ENCODE assay signal across 10 cellular contexts in the genomic region with DNA sequence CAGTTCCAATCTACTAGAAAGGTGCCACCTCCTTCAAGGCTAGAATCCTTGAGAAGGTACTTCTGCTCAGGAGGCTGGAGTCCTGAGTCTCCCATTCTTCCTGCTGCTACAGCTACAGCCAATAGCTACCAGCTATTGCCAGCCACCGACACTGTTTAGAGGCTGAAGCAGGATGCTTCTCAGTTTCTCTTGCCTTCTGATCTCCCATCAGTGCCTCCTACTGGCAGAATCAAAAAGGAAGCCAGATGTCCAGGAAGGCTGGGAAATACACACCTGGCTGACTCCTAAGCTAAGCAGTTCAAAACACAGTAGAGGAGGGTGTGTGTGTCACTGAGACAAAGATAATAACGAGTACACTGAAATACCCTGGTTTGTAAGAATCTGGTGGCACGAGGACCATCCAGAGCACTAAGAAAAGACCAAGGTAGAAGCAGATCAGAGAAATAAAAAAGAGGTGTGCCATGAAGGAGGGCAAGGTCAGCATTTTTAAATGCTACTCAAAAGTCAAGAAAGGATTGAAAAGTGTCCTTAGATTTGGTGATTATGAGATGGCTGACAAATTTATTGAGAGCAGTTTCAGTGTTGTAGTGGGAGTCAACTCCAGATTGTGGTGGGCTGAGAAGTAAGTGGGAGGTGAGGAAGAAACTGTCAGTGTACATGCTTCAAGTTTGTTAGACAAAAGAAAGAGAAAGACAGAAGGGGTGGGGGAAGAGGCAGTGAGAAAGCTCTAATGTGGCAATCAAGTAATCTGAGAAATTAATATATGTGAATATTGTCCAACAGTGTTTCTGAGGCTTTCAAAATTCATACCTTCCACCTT. TPM values are rescaled to one million over a fixed set of nuclear protein-coding genes. Genes with fewer than 3 reads are reported as not detected.
DNase-seq lines count a peak whose midpoint lies in the region; ATAC-seq and TF ChIP-seq lines count a peak whose summit lies in the region.
"Had no signal": no experiment of that assay in that cellular context is flagged by ENCODE, and none has a peak within 500 bp of the region (broad histone marks: within the 10 kb centered on the region; RNA-seq: fewer than 3 reads in every experiment).

No MANE protein-coding gene starts in this region.

- peak overlapping the region; percentile 60 for H3K27ac Mint-ChIP-seq in activated naive CD4-positive, alpha-beta T cell treated with anti-CD3 and anti-CD28 coated beads, Interleukin-2, amount 50 U/mL, for 24 hours

- no peaks in the 10 kb centered on the region for H3K9me3 Mint-ChIP-seq in activated naive CD4-positive, alpha-beta T cell treated with anti-CD3 and anti-CD28 coated beads, Interleukin-2, amount 50 U/mL, for 24 hours

- H3K27me3 ChIP-seq in PC-9 (ENCODE audit: insufficient read depth, low read depth) (no peaks in the 10 kb centered on the region), fibroblast of lung (ENCODE audit: control insufficient read depth, insufficient read depth, low read length) (no peaks in the 10 kb centered on the region), thyroid gland (no peaks in the 10 kb centered on the region), dorsolateral prefrontal cortex (no peaks in the 10 kb centered on the region)
- H3K27me3 ChIP-seq: gastroesophageal sphincter had no signal

- H3K4me3 ChIP-seq in PC-9 (no peak overlapping the region), fibroblast of lung (replicated peaks in 1 of 4; ENCODE audit: control extremely low read depth in 1 of 4, insufficient read depth in 1 of 4, low read depth in 3 of 4, low read length in 4 of 4) (no peak overlapping the region), thyroid gland (replicated peaks in 1 of 3) (no peak overlapping the region), dorsolateral prefrontal cortex (no peak overlapping the region)
- H3K4me3 ChIP-seq: gastroesophageal sphincter, SK-N-MC had no signal

- WGBS in thyroid gland, 2 donors: 25 to 29% methylated on average over 3 of the region's 3 CpGs

- H3K9me3 ChIP-seq in PC-9 (ENCODE audit: insufficient read depth, low read depth) (no peaks in the 10 kb centered on the region), fibroblast of lung (ENCODE audit: control insufficient read depth, insufficient read depth, low read depth, low read length) (no peaks in the 10 kb centered on the region), thyroid gland (no peaks in the 10 kb centered on the region)
- H3K9me3 ChIP-seq: gastroesophageal sphincter had no signal

- intact Hi-C loops in PC-9 (cut with micrococcal nuclease; ENCODE audit: unreplicated experiment): no loop called here
- intact Hi-C loops in thyroid gland (cut with DNase I): no loop called here
- intact Hi-C loops in dorsolateral prefrontal cortex (cut with DNase I): loop anchor here in 1 of 2 donors (5.0 kb wide), 1 partner anchor 68 kb away; no protein-coding TSS in a partner anchor

- peak; percentile 33; the same call in 1 of the 2 replicates for TF ChIP-seq CTCF in PC-9 (conservative IDR thresholded peaks at IDR 0.05)
- TF ChIP-seq CTCF in fibroblast of lung (conservative IDR thresholded peaks at IDR 0.05 in 1 of 2, IDR thresholded peaks at IDR 0.05 in 1 of 2; ENCODE audit: low read depth in 1 of 2, low read length in 2 of 2): peak; percentile 30 to 43
- TF ChIP-seq CTCF in thyroid gland (IDR thresholded peaks at IDR 0.05): peak in 4 of 6 experiments; percentile 6 to 40 (median 20)
- peak in 5 of 56 donors; percentile 10 to 44 (median 18) for TF ChIP-seq CTCF in dorsolateral prefrontal cortex (IDR thresholded peaks at IDR 0.05 in 54 of 56, conservative IDR thresholded peaks at IDR 0.05 in 2 of 56; ENCODE audit: low read depth in 1 of 56, partially characterized antibody in 56 of 56)

- H4K20me1 ChIP-seq in PC-9 (ENCODE audit: insufficient read depth): no peaks in the 10 kb centered on the region
- no peaks in the 10 kb centered on the region for H4K20me1 ChIP-seq in fibroblast of lung (ENCODE audit: control insufficient read depth, extremely low read depth, insufficient read depth, low read length)

- no peak overlapping the region for H3K27ac ChIP-seq in PC-9
- H3K27ac ChIP-seq in fibroblast of lung (ENCODE audit: insufficient read depth, low read length): no peak overlapping the region
- H3K27ac ChIP-seq in thyroid gland: no peak overlapping the region
- no peak overlapping the region for H3K27ac ChIP-seq in dorsolateral prefrontal cortex
- H3K27ac ChIP-seq: gastroesophageal sphincter, SK-N-MC had no signal

- no peak for TF ChIP-seq POLR2A in thyroid gland (IDR thresholded peaks at IDR 0.05)

- peaks cover 4% of the 10 kb centered on the region for H3K4me1 ChIP-seq in PC-9 (replicated peaks; ENCODE audit: insufficient read depth)
- no peaks in the 10 kb centered on the region for H3K4me1 ChIP-seq in fibroblast of lung (ENCODE audit: control insufficient read depth, extremely low read depth, insufficient read depth, low read length)
- H3K4me1 ChIP-seq in thyroid gland: peaks cover 3 to 9% of the 10 kb centered on the region in 2 donors

- no peaks in the 10 kb centered on the region for H3K27me3 Mint-ChIP-seq in activated naive CD4-positive, alpha-beta T cell treated with anti-CD3 and anti-CD28 coated beads, Interleukin-2, amount 50 U/mL, for 24 hours

- POLR2A ChIA-PET in PC-9 (lab: Charles Lee; ENCODE audit: unreplicated experiment): interaction anchor here (0.5 to 0.6 kb wide), 2 partner anchors 60 to 713 kb away, joined by 4 to 10 read pairs; no protein-coding TSS in a partner anchor

- DNase-seq in activated naive CD4-positive, alpha-beta T cell treated with anti-CD3 and anti-CD28 coated beads, Interleukin-2, amount 50 U/mL, for 16 hours: no peak
- no peak for DNase-seq in PC-9
- DNase-seq in fibroblast of lung (ENCODE audit: low read depth in 2 of 2): no peak
- DNase-seq in thyroid gland: peak in 1 of 2 donors; percentile 27
- DNase-seq in kidney glomerular epithelial cell (lab: John Stamatoyannopoulos, UW): no peak
- no peak for DNase-seq in dorsolateral prefrontal cortex

- H3K4me2 ChIP-seq in PC-9 (no peak overlapping the region), fibroblast of lung (ENCODE audit: extremely low read depth, insufficient read depth, low read length) (no peak overlapping the region)

- H3K9ac ChIP-seq in fibroblast of lung (ENCODE audit: insufficient read depth, low read length): no peak overlapping the region

- H3K79me2 ChIP-seq in PC-9 (ENCODE audit: low read depth) (no peaks in the 10 kb centered on the region), fibroblast of lung (ENCODE audit: control insufficient read depth, insufficient read depth, low read length) (no peaks in the 10 kb centered on the region)

- CTCF ChIA-PET in PC-9 (lab: Charles Lee): interaction anchor here (0.6 to 1.2 kb wide), 4 partner anchors 22 to 88 kb away, joined by 3 to 5 read pairs (median 4); no protein-coding TSS in a partner anchor

- no peaks in the 10 kb centered on the region for H3K36me3 Mint-ChIP-seq in activated naive CD4-positive, alpha-beta T cell treated with anti-CD3 and anti-CD28 coated beads, Interleukin-2, amount 50 U/mL, for 24 hours

- H3K9me2 ChIP-seq in PC-9 (ENCODE audit: insufficient read depth): no peaks in the 10 kb centered on the region

- H3F3A ChIP-seq in PC-9 (ENCODE audit: insufficient read depth, low read depth): 0 out of 2 replicates have a peak, but pooled peaks cover 3% of the 10 kb centered on the region

- no TSS peak for BruUV-seq in PC-9 (replicated peaks; lab: Mats Ljungman, UMichigan)

- peak overlapping the region; percentile 12 for H3K4me3 Mint-ChIP-seq in activated naive CD4-positive, alpha-beta T cell treated with anti-CD3 and anti-CD28 coated beads, Interleukin-2, amount 50 U/mL, for 24 hours

- no peaks in the 10 kb centered on the region for H3K36me3 ChIP-seq in PC-9 (ENCODE audit: low read depth)
- H3K36me3 ChIP-seq in fibroblast of lung (ENCODE audit: control insufficient read depth, insufficient read depth, low read length): no peaks in the 10 kb centered on the region
- no peaks in the 10 kb centered on the region for H3K36me3 ChIP-seq in thyroid gland
- H3K36me3 ChIP-seq: gastroesophageal sphincter had no signal

- H2AFZ ChIP-seq in PC-9 (no peak overlapping the region), fibroblast of lung (ENCODE audit: low read length) (no peak overlapping the region)

- no peak for ATAC-seq in HG03378 (IDR thresholded peaks at IDR 0.05; ENCODE audit: unreplicated experiment)
- ATAC-seq: gastroesophageal sphincter had no signal

- peaks cover 51% of the 10 kb centered on the region for H3K4me1 Mint-ChIP-seq in activated naive CD4-positive, alpha-beta T cell treated with anti-CD3 and anti-CD28 coated beads, Interleukin-2, amount 50 U/mL, for 24 hours

RNA-seq across cellular contexts. Expression of gene HLA-DMA, which starts 2.3 kb away (rescaled TPM):
- total RNA-seq in PC-9 (2021): 18.3 and 22.1 TPM in 2 replicates
- total RNA-seq in fibroblast of lung: 9.8 and 12.1 TPM in 2 replicates
- polyA plus RNA-seq in fibroblast of lung: 3.7 and 7.1 TPM in 2 replicates
- 6.0 and 13.7 TPM in 2 replicates for polyA plus RNA-seq in fibroblast of lung (2012)
- polyA minus RNA-seq in fibroblast of lung (ENCODE audit: low replicate concordance): 4.1 and 20.2 TPM in 2 replicates
- 10 to 100 TPM; 10.7 to 41.5 (median 27.3) TPM for total RNA-seq in thyroid gland
- 10 to 100 TPM in 91 of 120 experiments, 1 to 10 TPM in 29; 5.0 to 44.2 (median 15.1) TPM for total RNA-seq in dorsolateral prefrontal cortex

RNA-seq across cellular contexts. Expression of gene BRD2, which starts 13.2 kb away (rescaled TPM):
- 130 and 157 TPM in 2 replicates for total RNA-seq in PC-9 (2021)
- total RNA-seq in fibroblast of lung: 59.3 and 75.6 TPM in 2 replicates
- polyA plus RNA-seq in fibroblast of lung: 126 and 154 TPM in 2 replicates
- 97.2 and 108 TPM in 2 replicates for polyA plus RNA-seq in fibroblast of lung (2012)
- 103 and 130 TPM in 2 replicates for polyA minus RNA-seq in fibroblast of lung (ENCODE audit: low replicate concordance)
- 100 to 1,000 TPM; 206 to 282 (median 238) TPM for total RNA-seq in thyroid gland
- total RNA-seq in dorsolateral prefrontal cortex: 100 to 1,000 TPM; 107 to 197 (median 134) TPM

RNA-seq across cellular contexts. Expression of gene HLA-DMB, which starts 14.4 kb away (rescaled TPM):
- total RNA-seq in PC-9 (2021): 0.73 and 1.1 TPM in 2 replicates
- total RNA-seq in fibroblast of lung: 0.51 and 0.83 TPM in 2 replicates
- 0.28 TPM in 2 replicates for polyA plus RNA-seq in fibroblast of lung
- 0.09 and 0.15 TPM in 2 replicates for polyA plus RNA-seq in fibroblast of lung (2012)
- polyA minus RNA-seq in fibroblast of lung (ENCODE audit: low replicate concordance): not detected in 2 replicates
- total RNA-seq in thyroid gland: 10 to 100 TPM; 34.7 to 82.9 (median 51.3) TPM
- total RNA-seq in dorsolateral prefrontal cortex: 10 to 100 TPM in 63 of 120 experiments, 1 to 10 TPM in 57; 2.4 to 46.1 (median 10.3) TPM

RNA-seq across cellular contexts. Expression of gene HLA-DOA, which starts 54.2 kb away (rescaled TPM):
- total RNA-seq in PC-9 (2021): not detected in 2 replicates
- total RNA-seq in fibroblast of lung: not detected in 2 replicates
- not detected in 2 replicates for polyA plus RNA-seq in fibroblast of lung
- polyA plus RNA-seq in fibroblast of lung (2012): not detected in 2 replicates
- polyA minus RNA-seq in fibroblast of lung (ENCODE audit: low replicate concordance): not detected in 2 replicates
- total RNA-seq in thyroid gland: 10 to 100 TPM in 3 of 4 donors, 1 to 10 TPM in 1; 2.0 to 85.9 (median 20.3) TPM
- total RNA-seq in dorsolateral prefrontal cortex: 1 to 10 TPM in 118 of 120 experiments, under 1 TPM in 2; 0.64 to 9.6 (median 3.2) TPM
